Comparison of ENCODE assay signal across 17 cellular contexts in the genomic region with DNA sequence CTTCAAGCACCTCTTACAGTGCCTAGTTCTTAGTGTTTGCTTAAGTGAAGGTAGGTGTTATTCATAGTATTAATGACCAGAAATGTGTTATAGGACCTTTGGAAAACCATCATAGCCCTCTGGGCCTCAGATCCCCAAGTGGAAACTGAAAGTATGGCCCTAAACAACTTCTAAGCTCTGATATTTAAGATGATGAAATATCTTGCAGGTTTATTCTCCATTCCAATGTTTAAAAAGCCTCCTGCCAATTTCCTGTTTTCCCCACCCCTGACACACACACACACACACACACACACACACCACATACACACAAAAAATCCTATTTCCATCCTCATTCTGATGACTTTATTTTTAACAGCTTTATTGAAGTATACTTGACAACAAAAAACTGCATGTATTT.
"Had no signal": no experiment of that assay in that cellular context is flagged by ENCODE, and none has a peak within 500 bp of the region (broad histone marks: within the 10 kb centered on the region; RNA-seq: fewer than 3 reads in every experiment).

No MANE protein-coding gene starts in this region.

- H3K27me3 ChIP-seq: adrenal gland, pancreas, suprapubic skin had no signal

- H3K4me3 ChIP-seq: adrenal gland, pancreas, suprapubic skin had no signal

- ATAC-seq: activated CD8-positive, alpha-beta T cell treated with anti-CD3 and anti-CD28 coated beads for 36 hours; activated T-cell treated with anti-CD3 and anti-CD28 coated beads, Interleukin-2, amount 50 U/mL, for 4 hours; left ventricle myocardium superior; naive thymus-derived CD8-positive, alpha-beta T cell; pancreas; sciatic nerve; WTC11 had no signal

- DNase-seq: activated CD4-positive, alpha-beta T cell treated with anti-CD3 and anti-CD28 coated beads for 48 hours; activated CD8-positive, alpha-beta T cell treated with anti-CD3 and anti-CD28 coated beads for 36 hours; activated effector memory CD4-positive, alpha-beta T cell treated with Interleukin-2 at 50 U/mL for 16 hours; activated naive CD4-positive, alpha-beta T cell treated with anti-CD3 and anti-CD28 coated beads, Interleukin-2, amount 50 U/mL, for 16 hours; activated T-cell treated with anti-CD3 and anti-CD28 coated beads, Interleukin-2, amount 50 U/mL, for 4 hours; adrenal gland; central memory CD4-positive, alpha-beta T cell; cortex of kidney; effector memory CD4-positive, alpha-beta T cell; kidney glomerular epithelial cell; left ventricle myocardium superior; mesenchymal stem cell; naive thymus-derived CD8-positive, alpha-beta T cell; pancreas had no signal

- H3K27ac ChIP-seq: adrenal gland, pancreas, suprapubic skin had no signal
